ENCODE assay signal across 16 cellular contexts in the genomic region with DNA sequence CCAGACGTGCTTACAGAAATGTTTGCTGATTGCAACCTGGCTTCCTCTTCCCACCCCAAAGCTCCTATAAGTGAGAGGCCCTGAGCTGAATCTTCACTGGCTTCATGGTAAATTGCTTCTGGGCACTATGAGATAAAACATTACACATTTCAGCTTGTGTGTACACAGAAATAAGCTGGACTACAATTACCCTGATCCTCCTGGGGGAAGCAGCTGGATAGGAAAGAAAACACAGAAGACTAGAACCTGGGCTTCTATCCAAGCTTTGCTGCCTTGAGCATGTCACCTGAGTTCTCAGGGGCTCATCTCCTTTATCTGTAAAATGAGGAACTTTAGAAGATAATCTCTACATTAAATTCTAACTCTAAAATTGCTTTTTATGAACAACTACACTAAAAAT. TPM values are rescaled to one million over a fixed set of nuclear protein-coding genes. Genes with fewer than 3 reads are reported as not detected.
DNase-seq lines count a peak whose midpoint lies in the region; TF ChIP-seq lines count a peak whose summit lies in the region.
"Had no signal": no experiment of that assay in that cellular context is flagged by ENCODE, and none has a peak within 500 bp of the region (broad histone marks: within the 10 kb centered on the region; RNA-seq: fewer than 3 reads in every experiment).

No MANE protein-coding gene starts in this region.

- no peak overlapping the region for H3K4me3 Mint-ChIP-seq in MCF 10A (ENCODE audit: unreplicated experiment)
- no peak overlapping the region for H3K4me3 Mint-ChIP-seq in progenitor cell of endocrine pancreas (ENCODE audit: low read depth)
- H3K4me3 Mint-ChIP-seq: activated naive CD8-positive, alpha-beta T cell; activated T-cell treated with anti-CD3 and anti-CD28 coated beads, Interleukin-2, amount 50 U/mL, for 4 hours; endodermal cell; naive thymus-derived CD4-positive, alpha-beta T cell had no signal

- H3K4me1 Mint-ChIP-seq in MCF 10A (ENCODE audit: insufficient read depth, unreplicated experiment) (peaks cover 40% of the 10 kb centered on the region), progenitor cell of endocrine pancreas (ENCODE audit: low read depth) (peaks cover 4% of the 10 kb centered on the region)

- TF ChIP-seq EP300 in transverse colon (IDR thresholded peaks at IDR 0.05; ENCODE audit: low read depth) = no peak

- no peak for TF ChIP-seq POLR2A in breast epithelium (IDR thresholded peaks at IDR 0.05)
- TF ChIP-seq POLR2A in transverse colon (IDR thresholded peaks at IDR 0.05) = no peak

- dilution Hi-C loops in mammary epithelial cell (cut with HindIII; ENCODE audit: low sequenced_read_pairs) = loop anchor here (25.0 kb wide), 1 partner anchor 141 kb away; no protein-coding TSS in a partner anchor

- H3K4me1 ChIP-seq in breast epithelium = peaks cover 0 to 5% of the 10 kb centered on the region in 2 donors
- H3K4me1 ChIP-seq in mammary epithelial cell (ENCODE audit: insufficient read depth, low read length) = peaks cover 48% of the 10 kb centered on the region
- peaks cover 23 to 55% (median 42%) of the 10 kb centered on the region in 4 donors for H3K4me1 ChIP-seq in transverse colon
- H3K4me1 ChIP-seq: Caco-2 had no signal

- H3K9ac ChIP-seq in mammary epithelial cell (ENCODE audit: insufficient read depth, low read length) = no peak overlapping the region

- H3K9me3 Mint-ChIP-seq in MCF 10A (ENCODE audit: unreplicated experiment) = no peaks in the 10 kb centered on the region
- peaks cover 3% of the 10 kb centered on the region for H3K9me3 Mint-ChIP-seq in progenitor cell of endocrine pancreas (ENCODE audit: low read depth)

- POLR2A ChIA-PET in MCF 10A (lab: Yijun Ruan, JAX) = interaction anchor here (0.7 to 1.6 kb wide), 5 partner anchors 8 to 1552 kb away, joined by 3 to 5 read pairs (median 3); no protein-coding TSS in a partner anchor

- H3K27me3 ChIP-seq in breast epithelium (no peaks in the 10 kb centered on the region), mammary epithelial cell (ENCODE audit: insufficient read depth, low read length) (no peaks in the 10 kb centered on the region), transverse colon (no peaks in the 10 kb centered on the region)

- TF ChIP-seq CTCF in MCF 10A (IDR thresholded peaks at IDR 0.05; ENCODE audit: unreplicated experiment) (no peak), breast epithelium (IDR thresholded peaks at IDR 0.05) (no peak), mammary epithelial cell (conservative IDR thresholded peaks at IDR 0.05 in 1 of 2, IDR thresholded peaks at IDR 0.05 in 1 of 2; ENCODE audit: extremely low read depth in 1 of 2, insufficient read depth in 1 of 2, low read depth in 1 of 2, low read length in 2 of 2) (no peak), transverse colon (IDR thresholded peaks at IDR 0.05) (no peak), progenitor cell of endocrine pancreas (IDR thresholded peaks at IDR 0.05; ENCODE audit: unreplicated experiment) (no peak)

- no peaks in the 10 kb centered on the region for H3K9me3 ChIP-seq in breast epithelium
- H3K9me3 ChIP-seq in mammary epithelial cell (replicated peaks; ENCODE audit: insufficient read depth, low read length) = no peaks in the 10 kb centered on the region
- no peaks in the 10 kb centered on the region for H3K9me3 ChIP-seq in transverse colon
- H3K9me3 ChIP-seq: Caco-2, left ventricle myocardium inferior had no signal

- BruUV-seq in MCF 10A (replicated peaks; lab: Mats Ljungman, UMichigan) (no TSS peak), mammary epithelial cell (replicated peaks; lab: Mats Ljungman, UMichigan) (no TSS peak)

- H4K20me1 ChIP-seq in mammary epithelial cell (ENCODE audit: insufficient read depth, low read length) = no peaks in the 10 kb centered on the region

- H3K27ac ChIP-seq in breast epithelium (no peak overlapping the region), mammary epithelial cell (ENCODE audit: insufficient read depth, low read depth, low read length) (no peak overlapping the region), transverse colon (peak overlapping the region; percentile 81 to 86 (median 84))
- H3K27ac ChIP-seq: left ventricle myocardium inferior had no signal

- peak; percentile 29 for DNase-seq in MCF 10A (ENCODE audit: unreplicated experiment)
- no peak for DNase-seq in breast epithelium (ENCODE audit: low spot score in 2 of 2)
- DNase-seq in NCI-H446 (lab: John Stamatoyannopoulos, UW) = peak; percentile 6 to 52
- no peak for DNase-seq in mammary epithelial cell
- DNase-seq in transverse colon = no peak
- no peak for DNase-seq in HT-29 (ENCODE audit: low spot score)
- DNase-seq in NCI-H526 (lab: John Stamatoyannopoulos, UW) = no peak
- no peak for DNase-seq in progenitor cell of endocrine pancreas (ENCODE audit: low spot score, unreplicated experiment)
- DNase-seq: activated T-cell treated with anti-CD3 and anti-CD28 coated beads, Interleukin-2, amount 50 U/mL, for 4 hours; Caco-2; endodermal cell; left ventricle myocardium inferior; naive thymus-derived CD4-positive, alpha-beta T cell; SIG-M5; stimulated activated naive CD8-positive, alpha-beta T cell treated with anti-CD3 and anti-CD28 coated beads, Interleukin-15, Interleukin-2, amounts not matched to agents 100 U/mL and 50 U/mL, for 24 hours had no signal

- H3K79me2 ChIP-seq in mammary epithelial cell (ENCODE audit: insufficient read depth, low read length) = no peaks in the 10 kb centered on the region

- peak overlapping the region; percentile 47 for H2AFZ ChIP-seq in mammary epithelial cell (ENCODE audit: low read depth, low read length)

- intact Hi-C loops in MCF 10A (cut with micrococcal nuclease) (no loop called here), breast epithelium (cut with DNase I; ENCODE audit: low total_unique reads) (no loop called here), mammary epithelial cell (cut with micrococcal nuclease) (loop anchor here (10.0 kb wide), 1 partner anchor 64 kb away; no protein-coding TSS in a partner anchor), transverse colon (cut with DNase I; ENCODE audit: low total_unique reads) (no loop called here)

- H3K36me3 ChIP-seq in breast epithelium = no peaks in the 10 kb centered on the region
- H3K36me3 ChIP-seq in mammary epithelial cell (ENCODE audit: insufficient read depth, low read length) = no peaks in the 10 kb centered on the region
- no peaks in the 10 kb centered on the region for H3K36me3 ChIP-seq in transverse colon
- H3K36me3 ChIP-seq: left ventricle myocardium inferior had no signal

- no peaks in the 10 kb centered on the region for H3K27me3 Mint-ChIP-seq in MCF 10A (ENCODE audit: insufficient read depth, unreplicated experiment)
- no peaks in the 10 kb centered on the region for H3K27me3 Mint-ChIP-seq in progenitor cell of endocrine pancreas
- H3K27me3 Mint-ChIP-seq: activated naive CD8-positive, alpha-beta T cell had no signal

- peaks cover 6% of the 10 kb centered on the region for H3K36me3 Mint-ChIP-seq in MCF 10A (ENCODE audit: insufficient read depth, unreplicated experiment)
- H3K36me3 Mint-ChIP-seq in progenitor cell of endocrine pancreas (ENCODE audit: insufficient read depth) = no peaks in the 10 kb centered on the region

- no peak overlapping the region for H3K4me2 ChIP-seq in mammary epithelial cell (ENCODE audit: insufficient read depth, low read depth, low read length)

- in situ Hi-C loops in mammary epithelial cell (cut with MboI; ENCODE audit: low sequenced_read_pairs in 2 of 2) = no loop called here
- in situ Hi-C loops in transverse colon (cut with MboI; ENCODE audit: low pct_ligation_motif_present in 1 of 4, low pct_unique_long_range_greater_than_20kb in 1 of 4, low sequenced_read_pairs in 3 of 4) = no loop called here

- 100% methylated on average over 1 of the region's 1 CpG for WGBS in mammary epithelial cell (ENCODE audit: low coverage, missing lambda C conversion rate)
- WGBS in transverse colon (ENCODE audit: low coverage in 1 of 2), 2 donors = 50 to 70% methylated on average over 1 of the region's 1 CpG

- H3K27ac Mint-ChIP-seq in MCF 10A (ENCODE audit: low read depth, unreplicated experiment) (peak overlapping the region; percentile 32), progenitor cell of endocrine pancreas (no peak overlapping the region)
- H3K27ac Mint-ChIP-seq: activated naive CD8-positive, alpha-beta T cell; endodermal cell had no signal

- CTCF ChIA-PET in MCF 10A (lab: Yijun Ruan, JAX) = interaction anchor here (1.0 to 7.2 kb wide), 4 partner anchors 10 to 136 kb away, joined by 3 to 48 read pairs (median 8); a partner anchor contains a TSS
- CTCF ChIA-PET in mammary epithelial cell (lab: Charles Lee; ENCODE audit: low non-redundant PET) = no interaction called here

- no peak overlapping the region for H3K4me3 ChIP-seq in breast epithelium
- no peak overlapping the region for H3K4me3 ChIP-seq in mammary epithelial cell (replicated peaks in 1 of 3; ENCODE audit: insufficient read depth in 1 of 3, low read depth in 2 of 3, low read length in 3 of 3)
- H3K4me3 ChIP-seq in transverse colon = no peak overlapping the region
- H3K4me3 ChIP-seq: left ventricle myocardium inferior had no signal

RNA-seq across cellular contexts. Expression of a gene that starts 40.3 kb away (rescaled TPM):
- total RNA-seq in MCF 10A (2022) (103 and 393 TPM in 2 replicates), breast epithelium (100 to 1,000 TPM; 106 to 623 (median 386) TPM), mammary epithelial cell (over 10,000 TPM in 1 of 2 donors, 1,000 to 10,000 TPM in 1; 3,517 to 11,760 TPM), transverse colon (100 to 1,000 TPM; 197 to 753 (median 410) TPM), progenitor cell of endocrine pancreas (22.9 and 34.6 TPM in 2 replicates)
- 909 TPM for polyA plus RNA-seq in mammary epithelial cell
- 7,367 TPM for polyA minus RNA-seq in mammary epithelial cell
- total RNA-seq in HT-29 (2014; rRNA removed; shearing (Covaris generic)) = 5.6 and 12.5 TPM in 2 replicates
- polyA plus RNA-seq: naive thymus-derived CD4-positive, alpha-beta T cell had no signal

Comparison
In these comparisons a context has a peak if more than half of its experiments do, and no peak if none do; other contexts are left out.
1. DNase-seq: peak in MCF 10A (single experiment) and NCI-H446 (2 of 2); none in breast epithelium (0 of 2), mammary epithelial cell (single experiment), transverse colon (single experiment), HT-29 (single experiment), NCI-H526 (0 of 2) and progenitor cell of endocrine pancreas (single experiment).
2. H3K27ac ChIP-seq: peak in transverse colon (4 of 4); none in breast epithelium (0 of 2) and mammary epithelial cell (single experiment).